19 cellular contexts compared by ENCODE assay signal in genomic region chr19:33511346-33511745, GRCh38.
"Had no signal": no experiment of that assay in that cellular context is flagged by ENCODE, and none has a peak within 500 bp of the region (broad histone marks: within the 10 kb centered on the region; RNA-seq: fewer than 3 reads in every experiment).

No MANE protein-coding gene starts in this region.

- H3K9me3 Mint-ChIP-seq: dendritic cell treated with granulocyte-macrophage colony-stimulating factor and Interleukin-4, amounts not matched to agents 40 ng/mL and 50 ng/mL, for 4 days; effector memory CD8-positive, alpha-beta T cell; immature natural killer cell; memory B cell; nephron; stimulated activated effector memory CD8-positive, alpha-beta T cell treated with anti-CD3 and anti-CD28 coated beads, Interleukin-12 subunit alpha, Interleukin-12 subunit beta, amount 100 ng/mL, for 72 hours; stimulated activated naive CD8-positive, alpha-beta T cell treated with anti-CD3 and anti-CD28 coated beads, Interleukin-15, Interleukin-2, amounts not matched to agents 100 ng/mL and 50 ng/mL, for 24 hours had no signal

- H3K4me3 ChIP-seq: esophagus muscularis mucosa, gastrocnemius medialis, left lung, lower lobe of right lung, right lobe of liver, tibial artery had no signal

- H3K4me1 ChIP-seq: left lung, lower lobe of right lung had no signal

- H3K4me1 Mint-ChIP-seq: nephron had no signal

- H3K27me3 ChIP-seq: esophagus muscularis mucosa, gastrocnemius medialis, left lung, neutrophil, right lobe of liver, tibial artery had no signal

- H3K4me3 Mint-ChIP-seq: dendritic cell treated with granulocyte-macrophage colony-stimulating factor and Interleukin-4, amounts not matched to agents 40 ng/mL and 50 ng/mL, for 4 days; effector memory CD8-positive, alpha-beta T cell; immature natural killer cell; memory B cell; naive B cell; nephron; stimulated activated effector memory CD8-positive, alpha-beta T cell treated with anti-CD3 and anti-CD28 coated beads, Interleukin-12 subunit alpha, Interleukin-12 subunit beta, amount 100 ng/mL, for 72 hours; stimulated activated naive CD8-positive, alpha-beta T cell treated with anti-CD3 and anti-CD28 coated beads, Interleukin-15, Interleukin-2, amounts not matched to agents 100 ng/mL and 50 ng/mL, for 24 hours had no signal

- H3K36me3 Mint-ChIP-seq: stimulated activated effector memory CD8-positive, alpha-beta T cell treated with anti-CD3 and anti-CD28 coated beads, Interleukin-12 subunit alpha, Interleukin-12 subunit beta, amount 100 ng/mL, for 72 hours had no signal

- H3K36me3 ChIP-seq: neutrophil had no signal

- H3K27ac Mint-ChIP-seq: dendritic cell treated with granulocyte-macrophage colony-stimulating factor and Interleukin-4, amounts not matched to agents 40 ng/mL and 50 ng/mL, for 4 days; immature natural killer cell; memory B cell; nephron; stimulated activated effector memory CD8-positive, alpha-beta T cell treated with anti-CD3 and anti-CD28 coated beads, Interleukin-12 subunit alpha, Interleukin-12 subunit beta, amount 100 ng/mL, for 72 hours; stimulated activated naive CD8-positive, alpha-beta T cell treated with anti-CD3 and anti-CD28 coated beads, Interleukin-15, Interleukin-2, amounts not matched to agents 100 ng/mL and 50 ng/mL, for 24 hours had no signal

- ATAC-seq: effector memory CD8-positive, alpha-beta T cell; gastrocnemius medialis; left lung; lower lobe of right lung; stimulated activated effector memory CD8-positive, alpha-beta T cell treated with anti-CD3 and anti-CD28 coated beads, Interleukin-12 subunit alpha, Interleukin-12 subunit beta, amount 100 ng/mL, for 72 hours had no signal

- H3K9me3 ChIP-seq: esophagus muscularis mucosa, gastrocnemius medialis, left lung, lower lobe of right lung, neutrophil, right lobe of liver, tibial artery had no signal

- H3K27me3 Mint-ChIP-seq: dendritic cell treated with granulocyte-macrophage colony-stimulating factor and Interleukin-4, amounts not matched to agents 40 ng/mL and 50 ng/mL, for 4 days; effector memory CD8-positive, alpha-beta T cell; memory B cell; naive B cell; stimulated activated naive CD8-positive, alpha-beta T cell treated with anti-CD3 and anti-CD28 coated beads, Interleukin-15, Interleukin-2, amounts not matched to agents 100 ng/mL and 50 ng/mL, for 24 hours had no signal

- DNase-seq: cerebellar nuclear complex; effector memory CD8-positive, alpha-beta T cell; gastrocnemius medialis; immature natural killer cell; left lung; lower lobe of right lung; midbrain; naive B cell; stimulated activated CD4-positive, alpha-beta T cell treated with anti-CD3 and anti-CD28 coated beads, Interleukin-4, amount 100 ng/mL, for 1 hour; stimulated activated CD8-positive, alpha-beta memory T cell treated with anti-CD3 and anti-CD28 coated beads, Interleukin-4, amount 100 ng/mL, for 48 hours; tibial artery had no signal
